In the genomic region with DNA sequence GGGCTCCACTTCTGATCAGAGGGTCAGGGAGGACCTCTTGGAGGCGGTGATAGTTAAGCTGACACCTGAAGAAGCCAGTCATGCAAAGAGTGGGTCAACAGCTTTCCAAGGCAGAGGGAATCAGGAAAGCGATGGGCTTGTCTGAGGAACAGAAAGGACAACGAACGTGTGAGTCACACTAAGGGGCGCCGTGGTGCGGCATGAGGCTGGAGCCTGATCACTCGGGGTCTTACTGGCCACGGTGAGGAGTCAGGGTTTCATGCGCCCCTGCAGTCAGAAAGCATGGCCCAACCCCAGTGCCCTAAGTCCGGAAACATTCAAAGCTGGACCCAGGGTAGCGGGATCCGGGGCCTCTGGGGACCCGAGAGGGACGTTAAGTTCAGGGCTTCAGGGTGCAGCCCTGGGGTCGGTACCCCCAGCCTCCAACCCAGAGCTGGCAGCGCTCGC, we compare ENCODE assay signal across 1 cellular context.
TF ChIP-seq lines count a peak whose summit lies in the region.

No MANE protein-coding gene starts in this region.

TF ChIP-seq in GM12878, 131 proteins besides CTCF, POLR2A, EP300 and RAD21 (continued from another document):
- TF ChIP-seq, protein P1, sequence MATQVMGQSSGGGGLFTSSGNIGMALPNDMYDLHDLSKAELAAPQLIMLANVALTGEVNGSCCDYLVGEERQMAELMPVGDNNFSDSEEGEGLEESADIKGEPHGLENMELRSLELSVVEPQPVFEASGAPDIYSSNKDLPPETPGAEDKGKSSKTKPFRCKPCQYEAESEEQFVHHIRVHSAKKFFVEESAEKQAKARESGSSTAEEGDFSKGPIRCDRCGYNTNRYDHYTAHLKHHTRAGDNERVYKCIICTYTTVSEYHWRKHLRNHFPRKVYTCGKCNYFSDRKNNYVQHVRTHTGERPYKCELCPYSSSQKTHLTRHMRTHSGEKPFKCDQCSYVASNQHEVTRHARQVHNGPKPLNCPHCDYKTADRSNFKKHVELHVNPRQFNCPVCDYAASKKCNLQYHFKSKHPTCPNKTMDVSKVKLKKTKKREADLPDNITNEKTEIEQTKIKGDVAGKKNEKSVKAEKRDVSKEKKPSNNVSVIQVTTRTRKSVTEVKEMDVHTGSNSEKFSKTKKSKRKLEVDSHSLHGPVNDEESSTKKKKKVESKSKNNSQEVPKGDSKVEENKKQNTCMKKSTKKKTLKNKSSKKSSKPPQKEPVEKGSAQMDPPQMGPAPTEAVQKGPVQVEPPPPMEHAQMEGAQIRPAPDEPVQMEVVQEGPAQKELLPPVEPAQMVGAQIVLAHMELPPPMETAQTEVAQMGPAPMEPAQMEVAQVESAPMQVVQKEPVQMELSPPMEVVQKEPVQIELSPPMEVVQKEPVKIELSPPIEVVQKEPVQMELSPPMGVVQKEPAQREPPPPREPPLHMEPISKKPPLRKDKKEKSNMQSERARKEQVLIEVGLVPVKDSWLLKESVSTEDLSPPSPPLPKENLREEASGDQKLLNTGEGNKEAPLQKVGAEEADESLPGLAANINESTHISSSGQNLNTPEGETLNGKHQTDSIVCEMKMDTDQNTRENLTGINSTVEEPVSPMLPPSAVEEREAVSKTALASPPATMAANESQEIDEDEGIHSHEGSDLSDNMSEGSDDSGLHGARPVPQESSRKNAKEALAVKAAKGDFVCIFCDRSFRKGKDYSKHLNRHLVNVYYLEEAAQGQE (IDR thresholded peaks at IDR 0.05; ENCODE audit: low read depth, low read length), result no peak
